In genomic region chr11:69416746-69417145, GRCh38 we compare ENCODE assay signal across 25 cellular contexts.
DNase-seq lines count a peak whose midpoint lies in the region; ATAC-seq, FAIRE-seq and TF ChIP-seq lines count a peak whose summit lies in the region.
"Had no signal": no experiment of that assay in that cellular context is flagged by ENCODE, and none has a peak within 500 bp of the region (broad histone marks: within the 10 kb centered on the region; RNA-seq: fewer than 3 reads in every experiment).

No MANE protein-coding gene starts in this region.

- intact Hi-C loops in endothelial cell of umbilical vein (cut with micrococcal nuclease) (no loop called here), pancreas (cut with DNase I) (no loop called here)

- 45 to 52% methylated on average over 8 of the region's 8 CpGs for WGBS in pancreas, 2 donors

- H3K9me1 ChIP-seq in endothelial cell of umbilical vein (replicated peaks; ENCODE audit: control insufficient read depth, extremely low read depth, insufficient read depth, low read length) = no peaks in the 10 kb centered on the region

- H3K79me2 ChIP-seq in Loucy (ENCODE audit: insufficient read depth, low read length) (no peaks in the 10 kb centered on the region), endothelial cell of umbilical vein (ENCODE audit: control insufficient read depth, insufficient read depth, low read length) (no peaks in the 10 kb centered on the region)

- no TSS peak for BruUV-seq in endothelial cell of umbilical vein (replicated peaks; lab: Mats Ljungman, UMichigan)

- no peaks in the 10 kb centered on the region for H4K20me1 ChIP-seq in Loucy (ENCODE audit: insufficient read depth, low read length, poor library complexity, severe bottlenecking)
- no peaks in the 10 kb centered on the region for H4K20me1 ChIP-seq in endothelial cell of umbilical vein (replicated peaks; ENCODE audit: control insufficient read depth, extremely low read depth, insufficient read depth, low read length)

- ATAC-seq in pancreas = peak in 2 of 4 donors; percentile 12 to 28
- ATAC-seq: gastroesophageal sphincter, GM12878, left lung, T-cell had no signal

- dilution Hi-C loops in endothelial cell of umbilical vein (cut with MboI; ENCODE audit: extremely low pct_ligation_motif_present, low sequenced_read_pairs) = no loop called here

- H3K9me3 ChIP-seq in Loucy (ENCODE audit: insufficient read depth, low read depth, low read length) (no peaks in the 10 kb centered on the region), endothelial cell of umbilical vein (replicated peaks; ENCODE audit: control insufficient read depth, insufficient read depth, low read length) (no peaks in the 10 kb centered on the region), pancreas (no peaks in the 10 kb centered on the region)
- H3K9me3 ChIP-seq: breast epithelium, gastroesophageal sphincter, left lung, MG63 had no signal

- TF ChIP-seq CTCF in BJ (IDR thresholded peaks at IDR 0.05; ENCODE audit: insufficient read depth, low read depth, low read length) (no peak), Loucy (conservative IDR thresholded peaks at IDR 0.05; ENCODE audit: low read length) (no peak), endothelial cell of umbilical vein (IDR thresholded peaks at IDR 0.05; ENCODE audit: extremely low read depth in 1 of 2, insufficient read depth in 1 of 2, low read depth in 1 of 2, low read length in 2 of 2) (no peak), pancreas (IDR thresholded peaks at IDR 0.05) (no peak)

- H3K9me2 ChIP-seq in Loucy (replicated peaks; ENCODE audit: low read depth, low read length) = no peaks in the 10 kb centered on the region

- TF ChIP-seq POLR2A in endothelial cell of umbilical vein (IDR thresholded peaks at IDR 0.05; ENCODE audit: low read depth, low read length) = no peak

- H3K9ac ChIP-seq in Loucy (ENCODE audit: low read depth, low read length, poor library complexity, severe bottlenecking) = peak overlapping the region; percentile 28
- H3K9ac ChIP-seq in endothelial cell of umbilical vein (replicated peaks; ENCODE audit: extremely low read depth, insufficient read depth, low read length) = no peak overlapping the region

- peak; percentile 54 for DNase-seq in BJ (ENCODE audit: low read depth)
- no peak for DNase-seq in endothelial cell of umbilical vein (ENCODE audit: low read depth, low spot score)
- no peak for DNase-seq in pancreas
- DNase-seq in COLO829 (ENCODE audit: low spot score) = no peak
- no peak for DNase-seq in middle frontal gyrus (ENCODE audit: extremely low spot score, low spot score)
- DNase-seq in NCI-H2196 treated with DMSO at 0.1 percent for 48 hours (lab: John Stamatoyannopoulos, UW; ENCODE audit: unreplicated experiment) = no peak
- no peak for DNase-seq in COLO668 (lab: John Stamatoyannopoulos, UW; ENCODE audit: unreplicated experiment)
- DNase-seq: activated CD4-positive, alpha-beta T cell treated with anti-CD3 and anti-CD28 coated beads for 4 hours; amniotic stem cell; CD8-positive, alpha-beta memory T cell; KBM-7; left lung; mesendoderm; MG63; NCI-H2029 treated with DMSO at 0.1 percent for 48 hours; NCI-H2227 treated with DMSO at 0.1 percent for 48 hours; NCI-H69; occipital lobe; T-cell; WERI-Rb-1 had no signal

- H2AFZ ChIP-seq in Loucy (ENCODE audit: low read length) (no peak overlapping the region), endothelial cell of umbilical vein (ENCODE audit: low read depth, low read length) (peak overlapping the region; percentile 5)

- no peaks in the 10 kb centered on the region for H3K27me3 ChIP-seq in BJ (ENCODE audit: control insufficient read depth, insufficient read depth, low read length)
- H3K27me3 ChIP-seq in Loucy (ENCODE audit: insufficient read depth, low read length, poor library complexity, severe bottlenecking) = no peaks in the 10 kb centered on the region
- H3K27me3 ChIP-seq in endothelial cell of umbilical vein (ENCODE audit: control insufficient read depth in 2 of 2, insufficient read depth in 2 of 2, low read length in 2 of 2) = no peaks in the 10 kb centered on the region
- H3K27me3 ChIP-seq in pancreas = no peaks in the 10 kb centered on the region
- H3K27me3 ChIP-seq: breast epithelium, gastroesophageal sphincter, left lung, MG63 had no signal

- no peaks in the 10 kb centered on the region for H3F3A ChIP-seq in Loucy (ENCODE audit: low read depth)

- CTCF ChIA-PET in BJ (lab: Yijun Ruan, JAX) (no interaction called here), endothelial cell of umbilical vein (lab: Charles Lee) (interaction anchor here (1.4 kb wide), 1 partner anchor 285 kb away, joined by 4 read pairs; no protein-coding TSS in a partner anchor)

- H3K4me3 ChIP-seq in BJ (ENCODE audit: low read depth, low read length) (no peak overlapping the region), Loucy (ENCODE audit: low read length, poor library complexity, severe bottlenecking) (no peak overlapping the region), endothelial cell of umbilical vein (replicated peaks in 1 of 3; ENCODE audit: insufficient read depth in 1 of 3, low read depth in 1 of 3, low read length in 3 of 3) (no peak overlapping the region), pancreas (no peak overlapping the region)
- H3K4me3 ChIP-seq: breast epithelium, gastroesophageal sphincter, GM12878, left lung, MG63 had no signal

- H3K36me3 ChIP-seq in BJ (ENCODE audit: control insufficient read depth, insufficient read depth, low read length) = no peaks in the 10 kb centered on the region
- H3K36me3 ChIP-seq in Loucy (ENCODE audit: insufficient read depth, low read length) = no peaks in the 10 kb centered on the region
- H3K36me3 ChIP-seq in endothelial cell of umbilical vein (ENCODE audit: control insufficient read depth in 2 of 2, extremely low read depth in 1 of 2, insufficient read depth in 2 of 2, low read length in 2 of 2) = no peaks in the 10 kb centered on the region
- no peaks in the 10 kb centered on the region for H3K36me3 ChIP-seq in pancreas
- H3K36me3 ChIP-seq: breast epithelium, gastroesophageal sphincter, left lung, MG63, WERI-Rb-1 had no signal

- H3K4me2 ChIP-seq in Loucy (ENCODE audit: low read depth, low read length, poor library complexity, severe bottlenecking) = peak overlapping the region; percentile 46
- H3K4me2 ChIP-seq in endothelial cell of umbilical vein (ENCODE audit: insufficient read depth, low read length) = no peak overlapping the region

- no peak for FAIRE-seq in endothelial cell of umbilical vein (lab: Jason Lieb, UNC)
- no peak for FAIRE-seq in pancreas (lab: Jason Lieb, UNC)
- FAIRE-seq: GM12878, urothelium cell line had no signal

- H3K4me1 ChIP-seq in Loucy (ENCODE audit: insufficient read depth, low read length, poor library complexity, severe bottlenecking) (peaks cover 21% of the 10 kb centered on the region), endothelial cell of umbilical vein (ENCODE audit: control insufficient read depth, extremely low read depth, insufficient read depth, low read length) (peaks cover 4% of the 10 kb centered on the region), pancreas (no peaks in the 10 kb centered on the region)
- H3K4me1 ChIP-seq: breast epithelium had no signal

- POLR2A ChIA-PET in BJ (lab: Charles Lee) (interaction anchor here (0.6 kb wide), 2 partner anchors 12 to 223 kb away, joined by 3 to 7 read pairs; no protein-coding TSS in a partner anchor), endothelial cell of umbilical vein (lab: Charles Lee) (no interaction called here)

- H3K27ac ChIP-seq in endothelial cell of umbilical vein (ENCODE audit: insufficient read depth, low read depth, low read length) (no peak overlapping the region), pancreas (peak overlapping the region; percentile 42 to 82 (median 70))
- H3K27ac ChIP-seq: breast epithelium, left lung, WERI-Rb-1 had no signal

TF ChIP-seq in endothelial cell of umbilical vein, 7 proteins besides CTCF, POLR2A, EP300 and RAD21:
- TF ChIP-seq MAX (IDR thresholded peaks at IDR 0.05; ENCODE audit: insufficient read depth, insufficient read length) (no peak), JUN (IDR thresholded peaks at IDR 0.05; ENCODE audit: borderline replicate concordance, insufficient read depth, insufficient read length, low read depth) (no peak), POLR2AphosphoS5 (IDR thresholded peaks at IDR 0.05; ENCODE audit: insufficient read depth, low read depth, low read length) (no peak), EZH2 (IDR thresholded peaks at IDR 0.05; ENCODE audit: borderline replicate concordance, low read depth, low read length, severe bottlenecking) (no peak), MYC (IDR thresholded peaks at IDR 0.05; ENCODE audit: low read depth, low read length) (no peak), FOS (IDR thresholded peaks at IDR 0.05; ENCODE audit: borderline replicate concordance, insufficient read depth, low read length) (no peak), GATA2 (IDR thresholded peaks at IDR 0.05; ENCODE audit: insufficient read depth, insufficient read length, low read depth, low read length) (no peak)
